10 cellular contexts compared by ENCODE assay signal in the genomic region with DNA sequence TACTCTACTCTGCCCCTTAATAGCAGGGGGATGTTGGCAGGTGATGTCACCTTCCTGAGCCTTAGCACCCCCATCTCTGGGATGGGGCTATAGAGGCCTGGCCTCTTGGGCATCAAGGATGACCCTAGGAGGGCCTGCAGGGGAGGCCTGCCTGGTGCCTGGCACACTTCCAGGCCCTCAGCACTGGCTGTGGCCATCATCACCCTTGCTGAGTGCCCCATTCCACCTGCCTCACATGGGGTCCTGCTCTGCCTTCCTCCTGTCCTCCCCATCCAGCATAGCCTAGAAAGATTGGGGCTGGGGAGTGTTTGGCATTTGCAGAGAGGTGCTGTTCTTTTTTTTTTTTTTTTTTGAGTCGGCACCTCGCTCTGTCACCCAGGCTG. TPM values are rescaled to one million over a fixed set of nuclear protein-coding genes. Genes with fewer than 3 reads are reported as not detected.
DNase-seq lines count a peak whose midpoint lies in the region; ATAC-seq, FAIRE-seq and TF ChIP-seq lines count a peak whose summit lies in the region.
"Had no signal": no experiment of that assay in that cellular context is flagged by ENCODE, and none has a peak within 500 bp of the region (broad histone marks: within the 10 kb centered on the region; RNA-seq: fewer than 3 reads in every experiment).

No MANE protein-coding gene starts in this region.

- H3K36me3 ChIP-seq in thymus (ENCODE audit: control insufficient read depth, insufficient read depth): peaks cover 24% of the 10 kb centered on the region

- no peak for ATAC-seq in activated CD4-positive, alpha-beta T cell treated with anti-CD3 and anti-CD28 coated beads for 36 hours
- ATAC-seq in activated naive CD4-positive, alpha-beta T cell treated with anti-CD3 and anti-CD28 coated beads, Interleukin-2, amount 50 U/mL, for 72 hours: no peak
- peak; percentile 1 for ATAC-seq in left lobe of liver

- TF ChIP-seq POLR2A in GM12892 (IDR thresholded peaks at IDR 0.05; ENCODE audit: low read depth, low read length) (no peak), H54 (IDR thresholded peaks at IDR 0.05; ENCODE audit: low read depth, low read length) (no peak)

- 97% methylated on average over 2 of the region's 2 CpGs for WGBS in thymus

- H3K4me1 ChIP-seq in thymus (ENCODE audit: control insufficient read depth, insufficient read depth, low read length): peaks cover 39% of the 10 kb centered on the region

- intact Hi-C loops in activated CD4-positive, alpha-beta T cell treated with anti-CD3 and anti-CD28 coated beads for 36 hours (cut with DNase I, micrococcal nuclease): loop anchor here (2.0 kb wide), 2 partner anchors 20 to 44 kb away; partner anchors contain the start of genes DOLK (in 1 of the 2), LRRC8A (in 1 of the 2) and NUP188 (in 1 of the 2)

- no peaks in the 10 kb centered on the region for H3K27me3 ChIP-seq in thymus (ENCODE audit: control insufficient read depth, insufficient read depth)

- no peaks in the 10 kb centered on the region for H3K27me3 Mint-ChIP-seq in activated CD4-positive, alpha-beta T cell treated with anti-CD3 and anti-CD28 coated beads for 36 hours

- peak overlapping the region; percentile 99 for H3K27ac ChIP-seq in thymus (ENCODE audit: low read depth)

- peak overlapping the region; percentile 86 for H3K27ac Mint-ChIP-seq in activated CD4-positive, alpha-beta T cell treated with anti-CD3 and anti-CD28 coated beads for 36 hours
- peak overlapping the region; percentile 73 to 82 for H3K27ac Mint-ChIP-seq in activated naive CD4-positive, alpha-beta T cell treated with anti-CD3 and anti-CD28 coated beads, Interleukin-2, amount 50 U/mL, for 72 hours

- peak overlapping the region; percentile 21 for H3K4me3 Mint-ChIP-seq in activated CD4-positive, alpha-beta T cell treated with anti-CD3 and anti-CD28 coated beads for 36 hours

- H3K36me3 Mint-ChIP-seq in activated CD4-positive, alpha-beta T cell treated with anti-CD3 and anti-CD28 coated beads for 36 hours (ENCODE audit: low read depth): peaks cover 12% of the 10 kb centered on the region
- peaks cover 7 to 8% of the 10 kb centered on the region in 2 donors for H3K36me3 Mint-ChIP-seq in activated naive CD4-positive, alpha-beta T cell treated with anti-CD3 and anti-CD28 coated beads, Interleukin-2, amount 50 U/mL, for 72 hours

- POLR2A ChIA-PET in activated CD4-positive, alpha-beta T cell treated with anti-CD3 and anti-CD28 coated beads for 36 hours (lab: Charles Lee): interaction anchor here (1.1 kb wide), 1 partner anchor 7 kb away, joined by 3 read pairs; no protein-coding TSS in a partner anchor

- CTCF ChIA-PET in activated CD4-positive, alpha-beta T cell treated with anti-CD3 and anti-CD28 coated beads for 36 hours (lab: Charles Lee): no interaction called here

- H3K4me1 Mint-ChIP-seq in activated CD4-positive, alpha-beta T cell treated with anti-CD3 and anti-CD28 coated beads for 36 hours: peaks cover 64% of the 10 kb centered on the region

- H3K9me3 Mint-ChIP-seq in activated CD4-positive, alpha-beta T cell treated with anti-CD3 and anti-CD28 coated beads for 36 hours (ENCODE audit: low read depth): no peaks in the 10 kb centered on the region
- no peaks in the 10 kb centered on the region for H3K9me3 Mint-ChIP-seq in activated naive CD4-positive, alpha-beta T cell treated with anti-CD3 and anti-CD28 coated beads, Interleukin-2, amount 50 U/mL, for 72 hours

- no peak for FAIRE-seq in GM12892 (lab: Jason Lieb, UNC)
- no peak for FAIRE-seq in H54 (lab: Jason Lieb, UNC)

- no peak for DNase-seq in activated CD4-positive, alpha-beta T cell treated with anti-CD3 and anti-CD28 coated beads for 36 hours
- no peak for DNase-seq in activated CD4-positive, alpha-beta T cell treated with anti-CD3 and anti-CD28 coated beads for 1 hour
- no peak for DNase-seq in activated naive CD4-positive, alpha-beta T cell treated with anti-CD3 and anti-CD28 coated beads, Interleukin-2, amount 50 U/mL, for 72 hours (ENCODE audit: low spot score in 2 of 2)
- DNase-seq in left lobe of liver (ENCODE audit: low spot score) (no peak), GM12892 (ENCODE audit: insufficient read length) (no peak), NCI-H524 treated with DMSO at 0.1 percent for 48 hours (lab: John Stamatoyannopoulos, UW) (no peak), H54 (ENCODE audit: insufficient read length, low spot score) (no peak)
- DNase-seq: cortex of kidney had no signal

- H3K9me3 ChIP-seq in thymus (ENCODE audit: control insufficient read depth): no peaks in the 10 kb centered on the region

- no peak overlapping the region for H3K4me3 ChIP-seq in thymus (ENCODE audit: low read length)

RNA-seq across cellular contexts. Expression of gene PHYHD1, which starts 17.7 kb away (rescaled TPM):
- under 1 TPM; 0.21 to 0.44 TPM for total RNA-seq in activated CD4-positive, alpha-beta T cell treated with anti-CD3 and anti-CD28 coated beads for 36 hours
- total RNA-seq in activated naive CD4-positive, alpha-beta T cell treated with anti-CD3 and anti-CD28 coated beads, Interleukin-2, amount 50 U/mL, for 72 hours: under 1 TPM; 0.54 to 0.64 TPM
- 70.8 TPM for total RNA-seq in left lobe of liver
- 25.6 TPM for polyA plus RNA-seq in thymus
- polyA plus RNA-seq in GM12892 (2012; ENCODE audit: missing spikeins): 1.1 TPM
- polyA plus RNA-seq: neural cell had no signal

RNA-seq across cellular contexts. Expression of gene LRRC8A, which starts 21.1 kb away (rescaled TPM):
- total RNA-seq in activated CD4-positive, alpha-beta T cell treated with anti-CD3 and anti-CD28 coated beads for 36 hours: 10 to 100 TPM; 14.9 to 15.5 TPM
- 10 to 100 TPM; 16.3 to 20.9 TPM for total RNA-seq in activated naive CD4-positive, alpha-beta T cell treated with anti-CD3 and anti-CD28 coated beads, Interleukin-2, amount 50 U/mL, for 72 hours
- 11.0 TPM for total RNA-seq in left lobe of liver
- polyA plus RNA-seq in thymus: 10.3 TPM
- polyA plus RNA-seq in GM12892 (2012; ENCODE audit: missing spikeins): 3.0 TPM

RNA-seq across cellular contexts. Expression of gene KYAT1, which starts 21.3 kb away (rescaled TPM):
- 10 to 100 TPM; 14.8 to 18.5 TPM for total RNA-seq in activated CD4-positive, alpha-beta T cell treated with anti-CD3 and anti-CD28 coated beads for 36 hours
- total RNA-seq in activated naive CD4-positive, alpha-beta T cell treated with anti-CD3 and anti-CD28 coated beads, Interleukin-2, amount 50 U/mL, for 72 hours: 10 to 100 TPM; 19.9 to 49.0 TPM
- total RNA-seq in left lobe of liver: 9.6 TPM
- 9.9 TPM for polyA plus RNA-seq in thymus
- 9.7 TPM for polyA plus RNA-seq in GM12892 (2012; ENCODE audit: missing spikeins)

RNA-seq across cellular contexts. Expression of gene DOLK, which starts 44.3 kb away (rescaled TPM):
- total RNA-seq in activated CD4-positive, alpha-beta T cell treated with anti-CD3 and anti-CD28 coated beads for 36 hours: 1 to 10 TPM; 4.8 to 5.0 TPM
- total RNA-seq in activated naive CD4-positive, alpha-beta T cell treated with anti-CD3 and anti-CD28 coated beads, Interleukin-2, amount 50 U/mL, for 72 hours: 1 to 10 TPM; 5.1 to 5.6 TPM
- total RNA-seq in left lobe of liver: 7.5 TPM
- 8.0 TPM for polyA plus RNA-seq in thymus
- 5.0 TPM for polyA plus RNA-seq in GM12892 (2012; ENCODE audit: missing spikeins)

RNA-seq across cellular contexts. Expression of gene NUP188, which starts 44.4 kb away (rescaled TPM):
- total RNA-seq in activated CD4-positive, alpha-beta T cell treated with anti-CD3 and anti-CD28 coated beads for 36 hours: 100 to 1,000 TPM; 102 to 124 TPM
- 100 to 1,000 TPM; 110 to 123 TPM for total RNA-seq in activated naive CD4-positive, alpha-beta T cell treated with anti-CD3 and anti-CD28 coated beads, Interleukin-2, amount 50 U/mL, for 72 hours
- 11.4 TPM for total RNA-seq in left lobe of liver
- 19.2 TPM for polyA plus RNA-seq in thymus
- polyA plus RNA-seq in GM12892 (2012; ENCODE audit: missing spikeins): 44.5 TPM

Comparison
In these comparisons a context has a peak if more than half of its experiments do, and no peak if none do; other contexts are left out.
1. RNA of gene PHYHD1, which starts 17.7 kb away (total RNA-seq): 70.8 TPM in left lobe of liver (single experiment); 0.54 to 0.64 TPM in activated naive CD4-positive, alpha-beta T cell treated with anti-CD3 and anti-CD28 coated beads, Interleukin-2, amount 50 U/mL, for 72 hours and 0.21 to 0.44 TPM in activated CD4-positive, alpha-beta T cell treated with anti-CD3 and anti-CD28 coated beads for 36 hours; every median in the first group is over 10 times any median in the second.